Comparison of ENCODE assay signal across 17 cellular contexts in the genomic region with DNA sequence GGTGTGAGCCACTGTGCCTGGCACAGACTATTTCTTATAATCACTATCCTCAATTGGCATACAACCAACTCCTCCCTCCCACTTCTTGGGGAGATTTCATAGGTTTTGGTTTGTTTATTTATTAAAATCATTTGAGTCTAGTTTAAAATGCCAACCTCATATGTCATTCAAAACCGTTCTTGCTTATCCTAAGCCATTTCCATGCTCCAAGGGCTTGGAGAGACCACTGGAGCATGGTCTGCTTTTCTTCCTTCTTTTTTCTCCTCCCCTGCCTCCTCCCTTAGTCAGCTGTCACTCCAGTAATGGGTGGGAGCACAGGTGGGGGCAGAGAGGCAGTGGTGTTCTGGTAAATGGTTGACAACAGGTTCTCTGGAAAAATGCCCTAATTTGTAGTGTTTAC. TPM values are rescaled to one million over a fixed set of nuclear protein-coding genes. Genes with fewer than 3 reads are reported as not detected.
DNase-seq lines count a peak whose midpoint lies in the region; ATAC-seq lines count a peak whose summit lies in the region.
"Had no signal": no experiment of that assay in that cellular context is flagged by ENCODE, and none has a peak within 500 bp of the region (broad histone marks: within the 10 kb centered on the region; RNA-seq: fewer than 3 reads in every experiment).

No MANE protein-coding gene starts in this region.

- intact Hi-C loops in left ventricle myocardium superior (cut with micrococcal nuclease) = no loop called here

- in situ Hi-C loops in Caki2 (cut with HindIII; ENCODE audit: low pct_unique_long_range_greater_than_20kb, low sequenced_read_pairs) = no loop called here

- DNase-seq in DMS 273 (lab: John Stamatoyannopoulos, UW; ENCODE audit: unreplicated experiment) = peak; percentile 28
- no peak for DNase-seq in DMS 273 treated with DMSO at 0.1 percent for 48 hours (lab: John Stamatoyannopoulos, UW)
- DNase-seq in Caki2 (ENCODE audit: low read depth) = peak; percentile 86
- DNase-seq in NCI-H69 (lab: John Stamatoyannopoulos, UW) = peak; percentile 4
- peak; percentile 77 for DNase-seq in kidney tubule cell (ENCODE audit: low spot score)
- no peak for DNase-seq in epidermal melanocyte (ENCODE audit: insufficient read length, low spot score)
- DNase-seq in GM19238 (ENCODE audit: insufficient read length, low spot score) = no peak
- no peak for DNase-seq in left ventricle myocardium superior
- DNase-seq: Caco-2; CD4-positive, CD25-positive, alpha-beta regulatory T cell; CD8-positive, alpha-beta T cell; DMS153; DND-41; HFFc6 had no signal

- ATAC-seq in left ventricle myocardium superior = no peak
- ATAC-seq: CD8-positive, alpha-beta T cell; GM23338 had no signal

RNA-seq across cellular contexts. Expression of a gene that starts 20.4 kb away (rescaled TPM):
- 42.2 and 75.3 TPM in 2 replicates for total RNA-seq in Caki2 (2014; rRNA removed; shearing (Covaris generic); ENCODE audit: low replicate concordance)
- total RNA-seq in left ventricle myocardium superior = 4.9 TPM
- total RNA-seq: CD4-positive, CD25-positive, alpha-beta regulatory T cell; CD8-positive, alpha-beta T cell had no signal

RNA-seq across cellular contexts. Expression of a gene that starts 41.8 kb away (rescaled TPM):
- not detected in 2 replicates for total RNA-seq in Caki2 (2014; rRNA removed; shearing (Covaris generic); ENCODE audit: low replicate concordance)
- not detected for total RNA-seq in left ventricle myocardium superior
- total RNA-seq: B cell; Caco-2; CD4-positive, CD25-positive, alpha-beta regulatory T cell; CD8-positive, alpha-beta T cell; GM23338; H4; HFFc6 had no signal

Comparison
In these comparisons a context has a peak if more than half of its experiments do, and no peak if none do; other contexts are left out.
1. DNase-seq: peak in DMS 273 (single experiment), Caki2 (single experiment), NCI-H69 (single experiment) and kidney tubule cell (single experiment); none in DMS 273 treated with DMSO at 0.1 percent for 48 hours (single experiment), epidermal melanocyte (single experiment), GM19238 (single experiment) and left ventricle myocardium superior (single experiment).